ENCODE assay signal across 8 cellular contexts in genomic region chr19:32674959-32675719, GRCh38. TPM values are rescaled to one million over a fixed set of nuclear protein-coding genes. Genes with fewer than 3 reads are reported as not detected.
DNase-seq lines count a peak whose midpoint lies in the region; TF ChIP-seq lines count a peak whose summit lies in the region.

TSS of gene ANKRD27 (minus strand) at chr19:32675180. CDS start at chr19:32659015, 16,165 bp downstream.

- H3K27me3 ChIP-seq in HAP-1 (ENCODE audit: low read depth) (no peaks in the 10 kb centered on the region), MM.1S (replicated peaks; ENCODE audit: insufficient read depth, low read length) (no peaks in the 10 kb centered on the region), stomach smooth muscle (ENCODE audit: control insufficient read depth in 1 of 2, insufficient read depth in 2 of 2, low read length in 2 of 2) (peaks cover 8 to 15% of the 10 kb centered on the region in 2 donors)

- H3K4me1 Mint-ChIP-seq in neural crest cell: peaks cover 21% of the 10 kb centered on the region

- H3K4me1 ChIP-seq in HAP-1 (peaks cover 19% of the 10 kb centered on the region), MM.1S (ENCODE audit: low read length) (0 out of 2 replicates have a peak, but pooled peaks cover 6% of the 10 kb centered on the region), stomach smooth muscle (ENCODE audit: control insufficient read depth, insufficient read depth, low read length) (peaks cover 33% of the 10 kb centered on the region)

- peak within 1 kb of the TSS; percentile 2 for H3K27ac Mint-ChIP-seq in neural crest cell (ENCODE audit: unreplicated experiment)

- H3K9me3 ChIP-seq in HAP-1 (no peaks in the 10 kb centered on the region), MM.1S (replicated peaks; ENCODE audit: insufficient read depth, low read length) (no peaks in the 10 kb centered on the region), stomach smooth muscle (ENCODE audit: control insufficient read depth in 2 of 2, low read length in 2 of 2) (no peaks in the 10 kb centered on the region)

- in situ Hi-C loops in G401 (cut with HindIII; ENCODE audit: low sequenced_read_pairs): no loop called here
- in situ Hi-C loops in HAP-1 (cut with MboI; ENCODE audit: low sequenced_read_pairs): loop anchor here (25.0 kb wide), 1 partner anchor 512 kb away; the partner anchor contains the start of gene LRP3

- H3K27me3 Mint-ChIP-seq in neural crest cell (ENCODE audit: low read depth): peaks cover 57% of the 10 kb centered on the region

- H3F3A ChIP-seq in MM.1S (ENCODE audit: insufficient read depth, low read length): no peaks in the 10 kb centered on the region

- peak within 1 kb of the TSS; percentile 98 for H3K4me2 ChIP-seq in MM.1S (ENCODE audit: low read depth, low read length)

- H3K36me3 Mint-ChIP-seq in neural crest cell (ENCODE audit: low read depth): no peaks in the 10 kb centered on the region

- peak within 1 kb of the TSS; percentile 94 for H3K4me3 Mint-ChIP-seq in neural crest cell

- TF ChIP-seq CTCF in MM.1S (IDR thresholded peaks at IDR 0.05; ENCODE audit: low read length): no peak
- TF ChIP-seq CTCF in fibroblast of villous mesenchyme (IDR thresholded peaks at IDR 0.05; ENCODE audit: insufficient read depth, low read depth, low read length): no peak
- no peak for TF ChIP-seq CTCF in neural crest cell (conservative IDR thresholded peaks at IDR 0.05)

- H4K20me1 ChIP-seq in MM.1S (ENCODE audit: insufficient read depth, low read length): no peaks in the 10 kb centered on the region

- H3K9ac ChIP-seq in MM.1S (ENCODE audit: low read length): peak within 1 kb of the TSS; percentile 71
- H3K9ac ChIP-seq in stomach smooth muscle (ENCODE audit: low read length in 2 of 2): peak within 1 kb of the TSS; percentile 66 to 74

- DNase-seq in G401 (ENCODE audit: low spot score): peak; percentile 99
- peak; percentile 93 to 98 for DNase-seq in HAP-1 (ENCODE audit: low spot score in 2 of 2)
- DNase-seq in MM.1S: peak; percentile 99
- peak; percentile 65 for DNase-seq in SIG-M5 (lab: John Stamatoyannopoulos, UW)
- peak; percentile 97 for DNase-seq in activated gamma-delta T cell (lab: John Stamatoyannopoulos, UW)
- peak; percentile 98 for DNase-seq in fibroblast of villous mesenchyme (ENCODE audit: low read depth)
- DNase-seq in neural crest cell (ENCODE audit: low read depth, low spot score): peak; percentile 97

- H3K27ac ChIP-seq in MM.1S (ENCODE audit: low read length): peak within 1 kb of the TSS; percentile 48; the same call in 1 of the 2 replicates
- H3K27ac ChIP-seq in stomach smooth muscle (ENCODE audit: low read length): peak within 1 kb of the TSS; percentile 53

- H3K36me3 ChIP-seq in HAP-1 (replicated peaks): no peaks in the 10 kb centered on the region
- no peaks in the 10 kb centered on the region for H3K36me3 ChIP-seq in MM.1S (replicated peaks; ENCODE audit: insufficient read depth, low read length)
- no peaks in the 10 kb centered on the region for H3K36me3 ChIP-seq in stomach smooth muscle (ENCODE audit: control insufficient read depth in 2 of 2, insufficient read depth in 2 of 2, low read length in 2 of 2)

- no peaks in the 10 kb centered on the region for H3K9me3 Mint-ChIP-seq in neural crest cell

- H2AFZ ChIP-seq in MM.1S (ENCODE audit: low read length): peak within 1 kb of the TSS; percentile 98

- H3K9me2 ChIP-seq in MM.1S (replicated peaks; ENCODE audit: insufficient read depth, low read length): no peaks in the 10 kb centered on the region

- peak within 1 kb of the TSS; percentile 87 for H3K4me3 ChIP-seq in HAP-1
- peak within 1 kb of the TSS; percentile 97 for H3K4me3 ChIP-seq in MM.1S (ENCODE audit: low read length)
- H3K4me3 ChIP-seq in fibroblast of villous mesenchyme (ENCODE audit: low read depth, low read length): peak within 1 kb of the TSS; percentile 93
- H3K4me3 ChIP-seq in stomach smooth muscle (ENCODE audit: low read length in 2 of 2): peak within 1 kb of the TSS; percentile 88

- H3K79me2 ChIP-seq in MM.1S (ENCODE audit: low read length): peaks cover 40% of the 10 kb centered on the region

RNA-seq across cellular contexts. Expression of gene ANKRD27, which starts in this region (rescaled TPM):
- 29.4 and 44.8 TPM in 2 replicates for total RNA-seq in G401 (2014; rRNA removed; shearing (Covaris generic))
- total RNA-seq in fibroblast of villous mesenchyme (25.8 and 37.1 TPM in 2 replicates), neural crest cell (24.5 and 25.1 TPM in 2 replicates)

Comparison
In these comparisons a context has a peak if more than half of its experiments do, and no peak if none do; other contexts are left out.
1. Peak in every context shown above with its lines: DNase-seq, H3K4me3 ChIP-seq and H3K27ac ChIP-seq.